16 cellular contexts compared by ENCODE assay signal in genomic region chr1:226706664-226707063, GRCh38. TPM values are rescaled to one million over a fixed set of nuclear protein-coding genes. Genes with fewer than 3 reads are reported as not detected.
DNase-seq lines count a peak whose midpoint lies in the region; ATAC-seq and TF ChIP-seq lines count a peak whose summit lies in the region.
"Had no signal": no experiment of that assay in that cellular context is flagged by ENCODE, and none has a peak within 500 bp of the region (broad histone marks: within the 10 kb centered on the region; RNA-seq: fewer than 3 reads in every experiment).

No MANE protein-coding gene starts in this region.

- DNase-seq in activated CD4-positive, alpha-beta T cell treated with anti-CD3 and anti-CD28 coated beads for 36 hours: no peak
- no peak for DNase-seq in activated CD4-positive, alpha-beta T cell treated with anti-CD3 and anti-CD28 coated beads, Interleukin-2, amount 50 U/mL, for 4 hours
- DNase-seq in NB4 (ENCODE audit: low read depth) (peak; percentile 21), WERI-Rb-1 (peak; percentile 55), NAMALWA (ENCODE audit: low spot score) (no peak)
- DNase-seq in stimulated activated naive B cell treated with anti-CD40 and anti-IgM and Interleukin-4, amounts not matched to agents 10 μg/mL and 1 μg/mL and 100 μg/mL, for 72 hours: no peak
- DNase-seq in activated CD4-positive, CD25-positive, alpha-beta regulatory T cell (lab: John Stamatoyannopoulos, UW): no peak
- DNase-seq: activated CD8-positive, alpha-beta memory T cell treated with anti-CD3 and anti-CD28 coated beads for 24 hours; activated gamma-delta T cell treated with Interleukin-2 at 50 U/mL for 16 hours; Caco-2; left colon; PC-9; spleen had no signal

- H3K9me3 ChIP-seq in WERI-Rb-1 (ENCODE audit: severe bottlenecking): no peaks in the 10 kb centered on the region
- H3K9me3 ChIP-seq: Caco-2, spleen had no signal

- peak overlapping the region; percentile 42 for H3K27ac ChIP-seq in WERI-Rb-1
- H3K27ac ChIP-seq: parathyroid adenoma, PC-9, spleen had no signal

- TF ChIP-seq CTCF in NB4 (IDR thresholded peaks at IDR 0.05; ENCODE audit: low read depth, low read length): no peak
- TF ChIP-seq CTCF in WERI-Rb-1 (IDR thresholded peaks at IDR 0.05; ENCODE audit: low read depth, low read length): no peak

- H3K36me3 ChIP-seq in WERI-Rb-1: no peaks in the 10 kb centered on the region

- no peaks in the 10 kb centered on the region for H3K27me3 Mint-ChIP-seq in activated CD4-positive, alpha-beta T cell treated with anti-CD3 and anti-CD28 coated beads for 36 hours
- no peaks in the 10 kb centered on the region for H3K27me3 Mint-ChIP-seq in stimulated activated naive B cell treated with anti-CD40 and anti-IgM and Interleukin-4, amounts not matched to agents 10 μg/mL and 1 μg/mL and 100 μg/mL, for 72 hours

- peaks cover 39% of the 10 kb centered on the region for H3K36me3 Mint-ChIP-seq in activated CD4-positive, alpha-beta T cell treated with anti-CD3 and anti-CD28 coated beads for 36 hours (ENCODE audit: low read depth)
- H3K36me3 Mint-ChIP-seq in stimulated activated naive B cell treated with anti-CD40 and anti-IgM and Interleukin-4, amounts not matched to agents 10 μg/mL and 1 μg/mL and 100 μg/mL, for 72 hours: peaks cover 16 to 45% of the 10 kb centered on the region in 2 donors
- H3K36me3 Mint-ChIP-seq: brain had no signal

- H3K27me3 ChIP-seq in WERI-Rb-1 (ENCODE audit: insufficient read depth, low read depth, severe bottlenecking): no peaks in the 10 kb centered on the region
- H3K27me3 ChIP-seq: spleen had no signal

- H3K9me3 Mint-ChIP-seq in activated CD4-positive, alpha-beta T cell treated with anti-CD3 and anti-CD28 coated beads for 36 hours (ENCODE audit: low read depth): no peaks in the 10 kb centered on the region
- no peaks in the 10 kb centered on the region for H3K9me3 Mint-ChIP-seq in stimulated activated naive B cell treated with anti-CD40 and anti-IgM and Interleukin-4, amounts not matched to agents 10 μg/mL and 1 μg/mL and 100 μg/mL, for 72 hours
- H3K9me3 Mint-ChIP-seq: brain had no signal

- intact Hi-C loops in activated CD4-positive, alpha-beta T cell treated with anti-CD3 and anti-CD28 coated beads for 36 hours (cut with DNase I, micrococcal nuclease): no loop called here

- POLR2A ChIA-PET in activated CD4-positive, alpha-beta T cell treated with anti-CD3 and anti-CD28 coated beads for 36 hours (lab: Charles Lee): no interaction called here

- peaks cover 89% of the 10 kb centered on the region for H3K4me1 Mint-ChIP-seq in activated CD4-positive, alpha-beta T cell treated with anti-CD3 and anti-CD28 coated beads for 36 hours
- H3K4me1 Mint-ChIP-seq in stimulated activated naive B cell treated with anti-CD40 and anti-IgM and Interleukin-4, amounts not matched to agents 10 μg/mL and 1 μg/mL and 100 μg/mL, for 72 hours: peaks cover 45 to 60% of the 10 kb centered on the region in 2 donors

- peak overlapping the region; percentile 37 for H3K27ac Mint-ChIP-seq in activated CD4-positive, alpha-beta T cell treated with anti-CD3 and anti-CD28 coated beads for 36 hours
- peak overlapping the region; percentile 5 for H3K27ac Mint-ChIP-seq in stimulated activated naive B cell treated with anti-CD40 and anti-IgM and Interleukin-4, amounts not matched to agents 10 μg/mL and 1 μg/mL and 100 μg/mL, for 72 hours

- CTCF ChIA-PET in activated CD4-positive, alpha-beta T cell treated with anti-CD3 and anti-CD28 coated beads for 36 hours (lab: Charles Lee): interaction anchor here (0.6 to 4.2 kb wide), 7 partner anchors 11 to 1051 kb away, joined by 3 to 27 read pairs (median 4); no protein-coding TSS in a partner anchor

- TF ChIP-seq POLR2A in NB4 (IDR thresholded peaks at IDR 0.05; ENCODE audit: extremely low read depth, insufficient read length): no peak

- no peak overlapping the region for H3K4me3 Mint-ChIP-seq in activated CD4-positive, alpha-beta T cell treated with anti-CD3 and anti-CD28 coated beads for 36 hours
- H3K4me3 Mint-ChIP-seq in stimulated activated naive B cell treated with anti-CD40 and anti-IgM and Interleukin-4, amounts not matched to agents 10 μg/mL and 1 μg/mL and 100 μg/mL, for 72 hours: no peak overlapping the region

- H3K4me3 ChIP-seq in NB4 (ENCODE audit: low read depth, low read length): no peak overlapping the region
- H3K4me3 ChIP-seq in WERI-Rb-1 (ENCODE audit: low read depth, low read length): no peak overlapping the region
- H3K4me3 ChIP-seq: PC-9, spleen had no signal

- ATAC-seq in activated CD4-positive, alpha-beta T cell treated with anti-CD3 and anti-CD28 coated beads for 36 hours: no peak
- no peak for ATAC-seq in stimulated activated naive B cell treated with anti-CD40 and anti-IgM and Interleukin-4, amounts not matched to agents 10 μg/mL and 1 μg/mL and 100 μg/mL, for 72 hours (replicated peaks)
- no peak for ATAC-seq in GM21825 (IDR thresholded peaks at IDR 0.05; ENCODE audit: unreplicated experiment)
- ATAC-seq: left colon had no signal

RNA-seq across cellular contexts. Expression of gene ITPKB, which starts 32.4 kb away (rescaled TPM):
- 10 to 100 TPM; 31.0 to 31.9 TPM for total RNA-seq in activated CD4-positive, alpha-beta T cell treated with anti-CD3 and anti-CD28 coated beads for 36 hours

Comparison
In these comparisons a context has a peak if more than half of its experiments do, and no peak if none do; other contexts are left out.
1. DNase-seq: peak in NB4 (single experiment) and WERI-Rb-1 (single experiment); none in activated CD4-positive, alpha-beta T cell treated with anti-CD3 and anti-CD28 coated beads for 36 hours (single experiment), activated CD4-positive, alpha-beta T cell treated with anti-CD3 and anti-CD28 coated beads, Interleukin-2, amount 50 U/mL, for 4 hours (0 of 2), stimulated activated naive B cell treated with anti-CD40 and anti-IgM and Interleukin-4, amounts not matched to agents 10 μg/mL and 1 μg/mL and 100 μg/mL, for 72 hours (single experiment), NAMALWA (single experiment) and activated CD4-positive, CD25-positive, alpha-beta regulatory T cell (0 of 4).